Comparison of ENCODE assay signal across 1 cellular context in genomic region chr19:50835785-50836542, GRCh38.
A peak's percentile ranks its signal among the peaks of the same experiment; 100 is the strongest.
TF ChIP-seq lines count a peak whose summit lies in the region.

No MANE protein-coding gene starts in this region.

TF ChIP-seq in GM23338, 12 proteins besides CTCF, POLR2A, EP300 and RAD21 (continued from another document):
- no peak for TF ChIP-seq JUNB (IDR thresholded peaks at IDR 0.05; ENCODE audit: unreplicated experiment)
- TF ChIP-seq ZNF331 (CRISPR knock-in tag; IDR thresholded peaks at IDR 0.05; ENCODE audit: low read depth): no peak
- TF ChIP-seq ZNF114 (CRISPR knock-in tag; IDR thresholded peaks at IDR 0.05): no peak
- no peak for TF ChIP-seq STAT1 (IDR thresholded peaks at IDR 0.05; ENCODE audit: unreplicated experiment)
- TF ChIP-seq CREB1 (CRISPR knock-in tag; IDR thresholded peaks at IDR 0.05; ENCODE audit: low read depth): peak; percentile 81
- TF ChIP-seq POLR2AphosphoS5 (IDR thresholded peaks at IDR 0.05; ENCODE audit: low read depth): peak; percentile 93
- TF ChIP-seq ZNF462 (CRISPR knock-in tag; IDR thresholded peaks at IDR 0.05): no peak
